Comparison of ENCODE assay signal across 10 cellular contexts in the genomic region with DNA sequence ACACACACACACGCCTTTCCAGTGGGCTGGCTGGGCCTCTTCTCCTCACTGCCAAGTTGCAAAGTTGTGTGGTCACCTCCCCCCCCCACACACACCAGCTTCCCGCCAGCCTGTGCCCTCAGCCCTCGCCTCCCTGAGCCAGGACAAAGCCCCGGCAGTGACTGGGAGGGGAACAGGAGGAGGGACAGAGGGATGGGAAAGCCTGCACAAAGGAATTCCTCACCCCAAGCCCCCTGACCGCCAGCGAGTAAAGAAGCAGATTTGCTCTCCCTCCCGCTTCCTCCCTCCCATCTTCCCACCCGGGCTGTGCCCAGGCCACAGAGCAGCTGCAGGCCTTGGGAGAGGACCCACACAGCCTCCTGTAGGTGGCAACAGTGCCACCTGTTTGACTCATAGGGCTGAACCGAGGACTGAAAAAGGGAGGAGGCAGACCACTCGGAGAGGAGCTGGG. TPM values are rescaled to one million over a fixed set of nuclear protein-coding genes. Genes with fewer than 3 reads are reported as not detected.
DNase-seq lines count a peak whose midpoint lies in the region; ATAC-seq and TF ChIP-seq lines count a peak whose summit lies in the region.
"Had no signal": no experiment of that assay in that cellular context is flagged by ENCODE, and none has a peak within 500 bp of the region (broad histone marks: within the 10 kb centered on the region; RNA-seq: fewer than 3 reads in every experiment).

A gene with protein sequence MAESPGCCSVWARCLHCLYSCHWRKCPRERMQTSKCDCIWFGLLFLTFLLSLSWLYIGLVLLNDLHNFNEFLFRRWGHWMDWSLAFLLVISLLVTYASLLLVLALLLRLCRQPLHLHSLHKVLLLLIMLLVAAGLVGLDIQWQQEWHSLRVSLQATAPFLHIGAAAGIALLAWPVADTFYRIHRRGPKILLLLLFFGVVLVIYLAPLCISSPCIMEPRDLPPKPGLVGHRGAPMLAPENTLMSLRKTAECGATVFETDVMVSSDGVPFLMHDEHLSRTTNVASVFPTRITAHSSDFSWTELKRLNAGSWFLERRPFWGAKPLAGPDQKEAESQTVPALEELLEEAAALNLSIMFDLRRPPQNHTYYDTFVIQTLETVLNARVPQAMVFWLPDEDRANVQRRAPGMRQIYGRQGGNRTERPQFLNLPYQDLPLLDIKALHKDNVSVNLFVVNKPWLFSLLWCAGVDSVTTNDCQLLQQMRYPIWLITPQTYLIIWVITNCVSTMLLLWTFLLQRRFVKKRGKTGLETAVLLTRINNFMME (plus strand): TSS at position 429 of the 451 bp plus-strand sequence. CDS start 1,671 bp downstream, outside the sequence.

- BruUV-seq in Panc1 (replicated peaks; lab: Mats Ljungman, UMichigan): no TSS peak

- H3K4me3 ChIP-seq in Panc1 (ENCODE audit: low read depth in 2 of 2, low read length in 2 of 2) (no peak within 1 kb of the TSS), coronary artery (no peak within 1 kb of the TSS)
- H3K4me3 ChIP-seq: BLaER1 had no signal

- no peak within 1 kb of the TSS for H3K27ac Mint-ChIP-seq in activated naive CD4-positive, alpha-beta T cell treated with anti-CD3 and anti-CD28 coated beads, Interleukin-2, amount 10 ng/mL, durations not matched to agents 7 days and 5 days

- DNase-seq in NCI-H524 (lab: John Stamatoyannopoulos, UW) (peak; percentile 39 to 63), NCI-H524 treated with DMSO at 0.1 percent for 48 hours (lab: John Stamatoyannopoulos, UW) (no peak), Panc1 (ENCODE audit: low read depth, low spot score) (no peak), globus pallidus (ENCODE audit: low spot score) (peak; percentile 35), coronary artery (ENCODE audit: low spot score) (no peak)
- no peak for DNase-seq in stimulated activated naive CD8-positive, alpha-beta T cell treated with anti-CD3 and anti-CD28 coated beads, Interleukin-15, Interleukin-2, amounts not matched to agents 100 U/mL and 50 U/mL, for 24 hours
- no peak for DNase-seq in activated T-cell treated with anti-CD3 and anti-CD28 coated beads, Interleukin-2, amount 50 U/mL, for 4 hours
- DNase-seq in activated naive CD4-positive, alpha-beta T cell treated with anti-CD3 and anti-CD28 coated beads, Interleukin-2, amount 10 ng/mL, durations not matched to agents 7 days and 5 days: no peak

- CTCF ChIA-PET in Panc1 (lab: Charles Lee): no interaction called here
- CTCF ChIA-PET in activated naive CD4-positive, alpha-beta T cell treated with anti-CD3 and anti-CD28 coated beads, Interleukin-2, amount 10 ng/mL, durations not matched to agents 7 days and 5 days (lab: Charles Lee): interaction anchor here (1.4 kb wide), 1 partner anchor 10 kb away, joined by 12 read pairs; no protein-coding TSS in a partner anchor

- peak; percentile 78 for ATAC-seq in Panc1
- ATAC-seq in stimulated activated naive CD8-positive, alpha-beta T cell treated with anti-CD3 and anti-CD28 coated beads, Interleukin-15, Interleukin-2, amounts not matched to agents 100 U/mL and 50 U/mL, for 24 hours: peak; percentile 49
- no peak for ATAC-seq in activated T-cell treated with anti-CD3 and anti-CD28 coated beads, Interleukin-2, amount 50 U/mL, for 4 hours

- in situ Hi-C loops in Panc1 (cut with HindIII; ENCODE audit: low pct_unique_long_range_greater_than_20kb, low sequenced_read_pairs): no loop called here

- no peaks in the 10 kb centered on the region for H3K9me3 ChIP-seq in Panc1 (ENCODE audit: control insufficient read depth, insufficient read depth, low read depth, low read length)
- H3K9me3 ChIP-seq: BLaER1 had no signal

- H3K36me3 Mint-ChIP-seq in activated T-cell treated with anti-CD3 and anti-CD28 coated beads, Interleukin-2, amount 50 U/mL, for 4 hours (ENCODE audit: insufficient read depth): no peaks in the 10 kb centered on the region
- peaks cover 7% of the 10 kb centered on the region for H3K36me3 Mint-ChIP-seq in activated naive CD4-positive, alpha-beta T cell treated with anti-CD3 and anti-CD28 coated beads, Interleukin-2, amount 10 ng/mL, durations not matched to agents 7 days and 5 days

- no peaks in the 10 kb centered on the region for H3K9me3 Mint-ChIP-seq in activated T-cell treated with anti-CD3 and anti-CD28 coated beads, Interleukin-2, amount 50 U/mL, for 4 hours
- no peaks in the 10 kb centered on the region for H3K9me3 Mint-ChIP-seq in activated naive CD4-positive, alpha-beta T cell treated with anti-CD3 and anti-CD28 coated beads, Interleukin-2, amount 10 ng/mL, durations not matched to agents 7 days and 5 days

- POLR2A ChIA-PET in Panc1 (lab: Charles Lee): interaction anchor here (0.6 kb wide), 1 partner anchor 943 kb away, joined by 9 read pairs; the partner anchor contains the start of gene TAF1

- no peaks in the 10 kb centered on the region for H3K4me1 ChIP-seq in Panc1 (ENCODE audit: control insufficient read depth, insufficient read depth, low read length)
- H3K4me1 ChIP-seq: BLaER1 had no signal

- TF ChIP-seq CTCF in Panc1 (IDR thresholded peaks at IDR 0.05) (peak; percentile 60), coronary artery (IDR thresholded peaks at IDR 0.05) (no peak)

- intact Hi-C loops in Panc1 (cut with micrococcal nuclease; ENCODE audit: unreplicated experiment): no loop called here

- H3K4me1 Mint-ChIP-seq in activated T-cell treated with anti-CD3 and anti-CD28 coated beads, Interleukin-2, amount 50 U/mL, for 4 hours (ENCODE audit: low read depth): no peaks in the 10 kb centered on the region
- no peaks in the 10 kb centered on the region for H3K4me1 Mint-ChIP-seq in activated naive CD4-positive, alpha-beta T cell treated with anti-CD3 and anti-CD28 coated beads, Interleukin-2, amount 10 ng/mL, durations not matched to agents 7 days and 5 days

- H3K4me3 Mint-ChIP-seq in activated T-cell treated with anti-CD3 and anti-CD28 coated beads, Interleukin-2, amount 50 U/mL, for 4 hours: no peak within 1 kb of the TSS
- H3K4me3 Mint-ChIP-seq in activated naive CD4-positive, alpha-beta T cell treated with anti-CD3 and anti-CD28 coated beads, Interleukin-2, amount 10 ng/mL, durations not matched to agents 7 days and 5 days: no peak within 1 kb of the TSS

- no peaks in the 10 kb centered on the region for H3K27me3 Mint-ChIP-seq in activated T-cell treated with anti-CD3 and anti-CD28 coated beads, Interleukin-2, amount 50 U/mL, for 4 hours (ENCODE audit: low read depth)
- H3K27me3 Mint-ChIP-seq in activated naive CD4-positive, alpha-beta T cell treated with anti-CD3 and anti-CD28 coated beads, Interleukin-2, amount 10 ng/mL, durations not matched to agents 7 days and 5 days: no peaks in the 10 kb centered on the region

- H3K27ac ChIP-seq in Panc1 (ENCODE audit: low read length): no peak within 1 kb of the TSS
- no peak within 1 kb of the TSS for H3K27ac ChIP-seq in coronary artery
- H3K27ac ChIP-seq: BLaER1, dorsolateral prefrontal cortex had no signal

- no peaks in the 10 kb centered on the region for H3K36me3 ChIP-seq in Panc1 (ENCODE audit: control insufficient read depth, insufficient read depth, low read length)

- no peaks in the 10 kb centered on the region for H3K27me3 ChIP-seq in Panc1 (ENCODE audit: control insufficient read depth, insufficient read depth, low read length)

RNA-seq across cellular contexts. Expression of the gene that starts here (rescaled TPM):
- 0.33 TPM for total RNA-seq in Panc1 (2021; ENCODE audit: unreplicated experiment)
- polyA plus RNA-seq in Panc1 (2012; ENCODE audit: insufficient read length): not detected
- not detected for total RNA-seq in activated T-cell treated with anti-CD3 and anti-CD28 coated beads, Interleukin-2, amount 50 U/mL, for 4 hours

Comparison
In these comparisons a context has a peak if more than half of its experiments do, and no peak if none do; other contexts are left out.
1. DNase-seq: peak in NCI-H524 (2 of 2) and globus pallidus (single experiment); none in NCI-H524 treated with DMSO at 0.1 percent for 48 hours (single experiment), Panc1 (single experiment), stimulated activated naive CD8-positive, alpha-beta T cell treated with anti-CD3 and anti-CD28 coated beads, Interleukin-15, Interleukin-2, amounts not matched to agents 100 U/mL and 50 U/mL, for 24 hours (single experiment), activated T-cell treated with anti-CD3 and anti-CD28 coated beads, Interleukin-2, amount 50 U/mL, for 4 hours (single experiment), activated naive CD4-positive, alpha-beta T cell treated with anti-CD3 and anti-CD28 coated beads, Interleukin-2, amount 10 ng/mL, durations not matched to agents 7 days and 5 days (single experiment) and coronary artery (single experiment).
2. Peak in ATAC-seq in Panc1; RNA of the gene not detected or under 1 TPM.